8 cellular contexts compared by ENCODE assay signal in the genomic region with DNA sequence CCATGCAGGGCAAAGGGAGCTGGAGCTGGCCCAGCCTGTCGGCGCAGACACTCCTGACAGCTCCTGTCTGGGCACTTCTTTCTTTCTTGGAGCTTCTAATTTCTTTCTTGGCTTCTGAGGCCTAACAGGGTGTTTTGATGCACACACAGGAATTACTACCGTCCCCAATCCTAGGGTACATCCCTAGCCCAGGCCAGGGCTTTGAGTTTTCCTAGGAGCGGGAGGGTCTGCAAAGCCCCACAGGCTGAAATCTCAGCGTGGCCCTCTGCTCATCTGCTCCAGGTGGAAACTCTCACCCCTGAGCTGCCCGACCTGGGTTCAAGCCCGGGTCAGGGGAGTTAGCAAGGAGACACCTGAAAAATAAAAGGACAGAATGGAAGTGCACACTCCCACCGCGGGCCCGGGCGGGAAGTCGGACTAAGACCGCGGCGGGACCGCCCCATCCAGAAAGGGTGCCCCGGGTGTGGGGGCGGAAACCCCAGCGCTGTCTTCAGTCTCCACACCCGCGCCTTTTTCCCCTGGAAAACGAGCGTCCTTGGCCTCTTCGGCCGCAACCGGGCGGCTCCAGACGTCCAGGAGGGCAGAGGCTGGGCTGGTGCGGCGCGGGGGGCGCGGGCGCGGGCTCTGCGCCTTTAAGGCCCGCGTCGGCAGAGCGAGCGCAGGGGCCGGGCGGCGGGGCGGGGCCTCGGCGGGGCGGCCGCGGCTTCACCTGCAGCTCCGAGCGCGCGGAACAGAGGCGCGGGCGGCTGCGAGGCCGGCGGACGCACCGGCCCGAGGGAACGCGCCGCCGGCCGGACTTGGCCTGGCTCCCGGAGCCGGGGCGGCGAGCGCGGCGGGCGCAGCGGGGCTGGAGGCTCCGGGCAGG.
DNase-seq lines count a peak whose midpoint lies in the region; ATAC-seq, FAIRE-seq and TF ChIP-seq lines count a peak whose summit lies in the region.

TSS of gene CDH4 (plus strand) at position 733 of the 865 bp plus-strand sequence.

- TF ChIP-seq POLR2A in H54 (IDR thresholded peaks at IDR 0.05; ENCODE audit: low read depth, low read length): peak; percentile 54

- in situ Hi-C loops in GM13977 (cut with MboI; ENCODE audit: low pct_unique_long_range_greater_than_20kb, low sequenced_read_pairs, unreplicated experiment): no loop called here

- FAIRE-seq in H54 (lab: Jason Lieb, UNC): no peak

- no peak for ATAC-seq in HG03432 (IDR thresholded peaks at IDR 0.05; ENCODE audit: unreplicated experiment)
- ATAC-seq in GM21360 (IDR thresholded peaks at IDR 0.05; ENCODE audit: unreplicated experiment): no peak

- H3K4me3 ChIP-seq in SK-N-MC (peak within 1 kb of the TSS; percentile 79), foreskin fibroblast (ENCODE audit: low read depth in 1 of 2, low read length in 2 of 2) (peak within 1 kb of the TSS; percentile 44 to 55)

- DNase-seq in H54 (ENCODE audit: insufficient read length, low spot score) (peak; percentile 78), SK-N-MC (ENCODE audit: low read depth, low spot score) (no peak), foreskin fibroblast (peak in 1 of 2 donors; percentile 55), retina (peak; percentile 40), GM13977 (ENCODE audit: low spot score) (no peak), NCI-H446 (lab: John Stamatoyannopoulos, UW) (no peak)

- H3K9me3 ChIP-seq in SK-N-MC (ENCODE audit: low read depth, low read length): no peaks in the 10 kb centered on the region

- TF ChIP-seq CTCF in foreskin fibroblast (IDR thresholded peaks at IDR 0.05; ENCODE audit: low read depth, low read length): no peak
- TF ChIP-seq CTCF in GM13977 (IDR thresholded peaks at IDR 0.05; ENCODE audit: extremely low read depth, insufficient read depth, missing control alignments): no peak

- H3K27ac ChIP-seq in SK-N-MC: no peak within 1 kb of the TSS

- H3K36me3 ChIP-seq in SK-N-MC (ENCODE audit: insufficient read depth, low read length): no peaks in the 10 kb centered on the region

- H3K9ac ChIP-seq in SK-N-MC (ENCODE audit: insufficient read length): peak within 1 kb of the TSS; percentile 60

Comparison
In these comparisons a context has a peak if more than half of its experiments do, and no peak if none do; other contexts are left out.
1. DNase-seq: peak in H54 (single experiment) and retina (single experiment); none in SK-N-MC (single experiment), GM13977 (single experiment) and NCI-H446 (0 of 2).